15 cellular contexts compared by ENCODE assay signal in the genomic region with DNA sequence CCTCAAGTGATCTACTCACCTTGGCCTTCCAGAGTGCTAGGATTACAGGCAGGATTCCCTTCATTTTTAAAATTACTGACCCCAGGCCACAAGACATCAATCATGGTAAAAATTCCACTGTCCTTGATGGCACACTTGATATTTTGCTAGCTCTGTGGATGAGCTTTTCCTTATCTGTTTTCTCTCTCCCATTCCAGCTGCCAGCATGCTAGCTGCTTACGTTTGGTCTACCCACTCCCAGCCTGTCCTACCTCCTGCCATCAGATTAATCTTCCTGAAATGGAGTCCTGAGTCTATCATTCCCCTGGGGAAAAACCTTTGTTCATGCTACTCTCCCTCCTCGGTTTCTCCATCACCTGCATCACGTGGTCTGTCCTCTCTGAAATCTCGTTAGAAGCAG.
DNase-seq lines count a peak whose midpoint lies in the region; ATAC-seq and TF ChIP-seq lines count a peak whose summit lies in the region.
"Had no signal": no experiment of that assay in that cellular context is flagged by ENCODE, and none has a peak within 500 bp of the region (broad histone marks: within the 10 kb centered on the region; RNA-seq: fewer than 3 reads in every experiment).

No MANE protein-coding gene starts in this region.

- H3K4me3 ChIP-seq in ascending aorta, result no peak overlapping the region
- H3K4me3 ChIP-seq: SJSA1 had no signal

- no peaks in the 10 kb centered on the region for H3K36me3 ChIP-seq in ascending aorta
- H3K36me3 ChIP-seq: SJSA1 had no signal

- intact Hi-C loops in activated CD4-positive, alpha-beta memory T cell treated with anti-CD3 and anti-CD28 coated beads for 36 hours (cut with micrococcal nuclease), result no loop called here
- intact Hi-C loops in ascending aorta (cut with DNase I), result no loop called here

- H3K4me3 Mint-ChIP-seq in activated naive CD8-positive, alpha-beta T cell, result no peak overlapping the region
- no peak overlapping the region for H3K4me3 Mint-ChIP-seq in activated naive CD8-positive, alpha-beta T cell treated with anti-CD3 and anti-CD28 coated beads, Interleukin-2, amount 50 U/mL, for 24 hours
- H3K4me3 Mint-ChIP-seq in T-cell, result no peak overlapping the region
- H3K4me3 Mint-ChIP-seq in activated CD4-positive, alpha-beta memory T cell treated with anti-CD3 and anti-CD28 coated beads for 36 hours, result no peak overlapping the region
- H3K4me3 Mint-ChIP-seq: B cell; CD4-positive, alpha-beta T cell had no signal

- DNase-seq in activated naive CD8-positive, alpha-beta T cell treated with anti-CD3 and anti-CD28 coated beads, Interleukin-2, amount 50 U/mL, for 24 hours, result no peak
- DNase-seq in T-cell (no peak), left kidney (ENCODE audit: low read depth, low spot score) (peak; percentile 26), ecto neural progenitor cell (ENCODE audit: low spot score) (no peak), ascending aorta (ENCODE audit: low spot score in 2 of 2) (no peak)
- DNase-seq in activated CD4-positive, alpha-beta T cell treated with anti-CD3 and anti-CD28 coated beads, Interleukin-2, amount 50 U/mL, for 1 hour, result no peak
- no peak for DNase-seq in activated CD4-positive, alpha-beta memory T cell treated with anti-CD3 and anti-CD28 coated beads for 36 hours
- DNase-seq: CD4-positive, alpha-beta T cell; IMR-90; NCI-H2029; NCI-H526; PC-3 had no signal

- peak overlapping the region; percentile 23 for H3K27ac Mint-ChIP-seq in activated naive CD8-positive, alpha-beta T cell
- H3K27ac Mint-ChIP-seq in activated naive CD8-positive, alpha-beta T cell treated with anti-CD3 and anti-CD28 coated beads, Interleukin-2, amount 50 U/mL, for 24 hours, result no peak overlapping the region
- peak overlapping the region; percentile 8 to 35 for H3K27ac Mint-ChIP-seq in T-cell
- H3K27ac Mint-ChIP-seq in activated CD4-positive, alpha-beta memory T cell treated with anti-CD3 and anti-CD28 coated beads for 36 hours, result no peak overlapping the region
- H3K27ac Mint-ChIP-seq: B cell; CD4-positive, alpha-beta T cell had no signal

- H3K9me3 ChIP-seq in ascending aorta, result no peaks in the 10 kb centered on the region
- H3K9me3 ChIP-seq: SJSA1 had no signal

- POLR2A ChIA-PET in T-cell (lab: Charles Lee), result interaction anchor here in 1 of 2 donors (0.5 to 0.6 kb wide), 2 partner anchors 12 to 14 kb away, joined by 3 read pairs; no protein-coding TSS in a partner anchor
- POLR2A ChIA-PET in activated CD4-positive, alpha-beta memory T cell treated with anti-CD3 and anti-CD28 coated beads for 36 hours (lab: Charles Lee), result no interaction called here

- no peak for TF ChIP-seq CTCF in ascending aorta (IDR thresholded peaks at IDR 0.05)

- H3K9me3 Mint-ChIP-seq in activated naive CD8-positive, alpha-beta T cell (ENCODE audit: low read depth), result peaks cover 4% of the 10 kb centered on the region
- H3K9me3 Mint-ChIP-seq in activated naive CD8-positive, alpha-beta T cell treated with anti-CD3 and anti-CD28 coated beads, Interleukin-2, amount 50 U/mL, for 24 hours, result peaks cover 5% of the 10 kb centered on the region
- H3K9me3 Mint-ChIP-seq in T-cell, result no peaks in the 10 kb centered on the region
- peaks cover 6% of the 10 kb centered on the region for H3K9me3 Mint-ChIP-seq in activated CD4-positive, alpha-beta memory T cell treated with anti-CD3 and anti-CD28 coated beads for 36 hours
- H3K9me3 Mint-ChIP-seq: CD4-positive, alpha-beta T cell had no signal

- H3K27me3 Mint-ChIP-seq in activated naive CD8-positive, alpha-beta T cell, result no peaks in the 10 kb centered on the region
- no peaks in the 10 kb centered on the region for H3K27me3 Mint-ChIP-seq in activated naive CD8-positive, alpha-beta T cell treated with anti-CD3 and anti-CD28 coated beads, Interleukin-2, amount 50 U/mL, for 24 hours
- H3K27me3 Mint-ChIP-seq in T-cell, result no peaks in the 10 kb centered on the region
- no peaks in the 10 kb centered on the region for H3K27me3 Mint-ChIP-seq in activated CD4-positive, alpha-beta memory T cell treated with anti-CD3 and anti-CD28 coated beads for 36 hours
- H3K27me3 Mint-ChIP-seq: B cell; CD4-positive, alpha-beta T cell had no signal

- no peak for ATAC-seq in activated naive CD8-positive, alpha-beta T cell treated with anti-CD3 and anti-CD28 coated beads, Interleukin-2, amount 50 U/mL, for 24 hours
- no peak for ATAC-seq in T-cell (replicated peaks in 1 of 4)
- ATAC-seq: PC-3 had no signal

- no peaks in the 10 kb centered on the region for H3K4me1 ChIP-seq in ascending aorta
- H3K4me1 ChIP-seq: SJSA1 had no signal

- H3K27ac ChIP-seq in ascending aorta, result no peak overlapping the region
- H3K27ac ChIP-seq: SJSA1 had no signal

- CTCF ChIA-PET in T-cell (lab: Charles Lee), result no interaction called here
- CTCF ChIA-PET in activated CD4-positive, alpha-beta memory T cell treated with anti-CD3 and anti-CD28 coated beads for 36 hours (lab: Charles Lee), result no interaction called here

- peaks cover 20% of the 10 kb centered on the region for H3K4me1 Mint-ChIP-seq in activated naive CD8-positive, alpha-beta T cell (ENCODE audit: low read depth)
- H3K4me1 Mint-ChIP-seq in activated naive CD8-positive, alpha-beta T cell treated with anti-CD3 and anti-CD28 coated beads, Interleukin-2, amount 50 U/mL, for 24 hours, result peaks cover 15% of the 10 kb centered on the region
- peaks cover 28 to 42% (median 38%) of the 10 kb centered on the region in 3 donors for H3K4me1 Mint-ChIP-seq in T-cell
- peaks cover 24% of the 10 kb centered on the region for H3K4me1 Mint-ChIP-seq in activated CD4-positive, alpha-beta memory T cell treated with anti-CD3 and anti-CD28 coated beads for 36 hours (ENCODE audit: low read depth)
- H3K4me1 Mint-ChIP-seq: B cell had no signal

- no peaks in the 10 kb centered on the region for H3K27me3 ChIP-seq in ascending aorta

- H3K36me3 Mint-ChIP-seq in activated naive CD8-positive, alpha-beta T cell, result peaks cover 13% of the 10 kb centered on the region
- H3K36me3 Mint-ChIP-seq in activated naive CD8-positive, alpha-beta T cell treated with anti-CD3 and anti-CD28 coated beads, Interleukin-2, amount 50 U/mL, for 24 hours (ENCODE audit: low read depth), result peaks cover 9% of the 10 kb centered on the region
- H3K36me3 Mint-ChIP-seq in T-cell, result peaks cover 35% of the 10 kb centered on the region
- H3K36me3 Mint-ChIP-seq in activated CD4-positive, alpha-beta memory T cell treated with anti-CD3 and anti-CD28 coated beads for 36 hours, result peaks cover 10% of the 10 kb centered on the region

Comparison
In these comparisons a context has a peak if more than half of its experiments do, and no peak if none do; other contexts are left out.
1. H3K27ac Mint-ChIP-seq: peak in activated naive CD8-positive, alpha-beta T cell (single experiment) and T-cell (2 of 2); none in activated naive CD8-positive, alpha-beta T cell treated with anti-CD3 and anti-CD28 coated beads, Interleukin-2, amount 50 U/mL, for 24 hours (single experiment) and activated CD4-positive, alpha-beta memory T cell treated with anti-CD3 and anti-CD28 coated beads for 36 hours (single experiment).